ENCODE assay signal across 1 cellular context in genomic region chr9:36559036-36559695, GRCh38.
TF ChIP-seq lines count a peak whose summit lies in the region.

No MANE protein-coding gene starts in this region.

TF ChIP-seq in H1, 55 proteins besides CTCF, POLR2A, EP300 and RAD21 (continued from another document):
- TF ChIP-seq TBP (IDR thresholded peaks at IDR 0.05; ENCODE audit: low read depth, low read length): no peak
- TF ChIP-seq E2F6 (IDR thresholded peaks at IDR 0.05): 0 out of 2 replicates have a peak, but pooled peaks have one; percentile 36
- TF ChIP-seq RXRA (IDR thresholded peaks at IDR 0.05; ENCODE audit: insufficient read depth, low read depth, low read length): no peak
- peak; percentile 89 for TF ChIP-seq YY1 (IDR thresholded peaks at IDR 0.05; ENCODE audit: low read depth, low read length)
- TF ChIP-seq CBX8 (IDR thresholded peaks at IDR 0.05; ENCODE audit: borderline replicate concordance, low read depth, low read length): no peak
- no peak for TF ChIP-seq POU5F1 (IDR thresholded peaks at IDR 0.05; ENCODE audit: low read depth, low read length)
- TF ChIP-seq SRF (IDR thresholded peaks at IDR 0.05; ENCODE audit: low read depth, low read length): peak; percentile 27; the same call in 1 of the 2 replicates
- TF ChIP-seq KDM5A (IDR thresholded peaks at IDR 0.05; ENCODE audit: low read length): no peak
- no peak for TF ChIP-seq SIX5 (IDR thresholded peaks at IDR 0.05; ENCODE audit: low read depth, low read length)
- no peak for TF ChIP-seq ASH2L (IDR thresholded peaks at IDR 0.05; ENCODE audit: low read length)
- TF ChIP-seq CHD2 (IDR thresholded peaks at IDR 0.05; ENCODE audit: low read length): no peak
